ENCODE assay signal across 18 cellular contexts in genomic region chr2:43328157-43328556, GRCh38.
DNase-seq lines count a peak whose midpoint lies in the region; ATAC-seq and TF ChIP-seq lines count a peak whose summit lies in the region.
"Had no signal": no experiment of that assay in that cellular context is flagged by ENCODE, and none has a peak within 500 bp of the region (broad histone marks: within the 10 kb centered on the region; RNA-seq: fewer than 3 reads in every experiment).

No MANE protein-coding gene starts in this region.

- no peaks in the 10 kb centered on the region for H3K4me1 Mint-ChIP-seq in CD4-positive, alpha-beta T cell (ENCODE audit: low read depth)
- no peaks in the 10 kb centered on the region for H3K4me1 Mint-ChIP-seq in stimulated activated naive B cell treated with anti-CD40 and anti-IgM and Interleukin-4, amounts not matched to agents 10 μg/mL and 1 μg/mL and 100 μg/mL, for 72 hours

- H3K9me3 Mint-ChIP-seq in CD4-positive, alpha-beta T cell: no peaks in the 10 kb centered on the region
- no peaks in the 10 kb centered on the region for H3K9me3 Mint-ChIP-seq in activated naive CD4-positive, alpha-beta T cell treated with anti-CD3 and anti-CD28 coated beads, Interleukin-2, amount 50 U/mL, for 72 hours
- no peaks in the 10 kb centered on the region for H3K9me3 Mint-ChIP-seq in stimulated activated naive B cell treated with anti-CD40 and anti-IgM and Interleukin-4, amounts not matched to agents 10 μg/mL and 1 μg/mL and 100 μg/mL, for 72 hours

- no peak for TF ChIP-seq POLR2A in transverse colon (IDR thresholded peaks at IDR 0.05)

- H3K36me3 ChIP-seq in transverse colon: no peaks in the 10 kb centered on the region
- H3K36me3 ChIP-seq: cardiac muscle cell, ovary, upper lobe of right lung had no signal

- H3K4me1 ChIP-seq in transverse colon: peaks cover 13 to 63% (median 18%) of the 10 kb centered on the region in 4 donors

- no peak overlapping the region for H3K27ac Mint-ChIP-seq in CD4-positive, alpha-beta T cell
- H3K27ac Mint-ChIP-seq in activated naive CD4-positive, alpha-beta T cell treated with anti-CD3 and anti-CD28 coated beads, Interleukin-2, amount 50 U/mL, for 72 hours: no peak overlapping the region
- H3K27ac Mint-ChIP-seq in stimulated activated naive B cell treated with anti-CD40 and anti-IgM and Interleukin-4, amounts not matched to agents 10 μg/mL and 1 μg/mL and 100 μg/mL, for 72 hours: no peak overlapping the region
- H3K27ac Mint-ChIP-seq: activated naive CD8-positive, alpha-beta T cell had no signal

- CTCF ChIA-PET in CD4-positive, alpha-beta T cell (lab: Charles Lee): no interaction called here

- 58 to 100% methylated on average over 1 to 3 of the region's 3 CpGs for WGBS in transverse colon (ENCODE audit: low coverage in 1 of 2), 2 donors

- no peak overlapping the region for H3K4me3 ChIP-seq in fibroblast of the aortic adventitia (ENCODE audit: low read depth, low read length)
- no peak overlapping the region for H3K4me3 ChIP-seq in transverse colon
- H3K4me3 ChIP-seq: cardiac muscle cell, ovary, upper lobe of right lung had no signal

- TF ChIP-seq CTCF in fibroblast of the aortic adventitia (IDR thresholded peaks at IDR 0.05; ENCODE audit: insufficient read depth, low read length): no peak
- TF ChIP-seq CTCF in transverse colon (IDR thresholded peaks at IDR 0.05): no peak
- TF ChIP-seq CTCF in CD4-positive, alpha-beta T cell (IDR thresholded peaks at IDR 0.05): no peak

- peaks cover 54% of the 10 kb centered on the region for H3K36me3 Mint-ChIP-seq in CD4-positive, alpha-beta T cell (ENCODE audit: low read depth)
- peaks cover 0 to 4% of the 10 kb centered on the region in 2 donors for H3K36me3 Mint-ChIP-seq in activated naive CD4-positive, alpha-beta T cell treated with anti-CD3 and anti-CD28 coated beads, Interleukin-2, amount 50 U/mL, for 72 hours
- peaks cover 26 to 53% of the 10 kb centered on the region in 2 donors for H3K36me3 Mint-ChIP-seq in stimulated activated naive B cell treated with anti-CD40 and anti-IgM and Interleukin-4, amounts not matched to agents 10 μg/mL and 1 μg/mL and 100 μg/mL, for 72 hours

- DNase-seq in NCI-H345 (lab: John Stamatoyannopoulos, UW): peak; percentile 2
- DNase-seq in NCI-H345 treated with DMSO at 0.1 percent for 48 hours (lab: John Stamatoyannopoulos, UW; ENCODE audit: unreplicated experiment): no peak
- peak; percentile 54 for DNase-seq in NCI-H2171 treated with DMSO at 0.1 percent for 48 hours (lab: John Stamatoyannopoulos, UW)
- DNase-seq in fibroblast of the aortic adventitia (ENCODE audit: low read depth): peak; percentile 48
- no peak for DNase-seq in transverse colon
- no peak for DNase-seq in CD4-positive, alpha-beta T cell
- DNase-seq in activated naive CD4-positive, alpha-beta T cell treated with anti-CD3 and anti-CD28 coated beads, Interleukin-2, amount 50 U/mL, for 72 hours (ENCODE audit: low spot score in 2 of 2): no peak
- DNase-seq in stimulated activated naive B cell treated with anti-CD40 and anti-IgM and Interleukin-4, amounts not matched to agents 10 μg/mL and 1 μg/mL and 100 μg/mL, for 72 hours: no peak
- DNase-seq: activated CD4-positive, alpha-beta T cell treated with anti-CD3 and anti-CD28 coated beads for 4 hours; DMS79 treated with DMSO at 0.1 percent for 48 hours; effector memory CD4-positive, alpha-beta T cell; left cardiac atrium; ovary; small intestine; T-helper 9 cell; upper lobe of right lung had no signal

- TF ChIP-seq EP300 in transverse colon (IDR thresholded peaks at IDR 0.05; ENCODE audit: low read depth): no peak

- intact Hi-C loops in transverse colon (cut with DNase I; ENCODE audit: low total_unique reads): no loop called here
- intact Hi-C loops in CD4-positive, alpha-beta T cell (cut with DNase I, micrococcal nuclease): no loop called here

- no peak overlapping the region for H3K4me3 Mint-ChIP-seq in CD4-positive, alpha-beta T cell
- no peak overlapping the region for H3K4me3 Mint-ChIP-seq in stimulated activated naive B cell treated with anti-CD40 and anti-IgM and Interleukin-4, amounts not matched to agents 10 μg/mL and 1 μg/mL and 100 μg/mL, for 72 hours
- H3K4me3 Mint-ChIP-seq: activated naive CD8-positive, alpha-beta T cell had no signal

- ATAC-seq in CD4-positive, alpha-beta T cell (ENCODE audit: poor library complexity): no peak
- ATAC-seq in activated naive CD4-positive, alpha-beta T cell treated with anti-CD3 and anti-CD28 coated beads, Interleukin-2, amount 50 U/mL, for 72 hours: no peak
- no peak for ATAC-seq in stimulated activated naive B cell treated with anti-CD40 and anti-IgM and Interleukin-4, amounts not matched to agents 10 μg/mL and 1 μg/mL and 100 μg/mL, for 72 hours (replicated peaks)
- ATAC-seq: left cardiac atrium, upper lobe of right lung had no signal

- peak overlapping the region; percentile 65 to 76 (median 69) for H3K27ac ChIP-seq in transverse colon
- no peak overlapping the region for H3K27ac ChIP-seq in CD4-positive, alpha-beta T cell (ENCODE audit: low read depth, low read length)
- H3K27ac ChIP-seq: cardiac muscle cell, upper lobe of right lung had no signal

- H3K27me3 ChIP-seq in transverse colon: no peaks in the 10 kb centered on the region
- H3K27me3 ChIP-seq in CD4-positive, alpha-beta T cell (ENCODE audit: control insufficient read depth, insufficient read depth, low read length): no peaks in the 10 kb centered on the region
- H3K27me3 ChIP-seq: cardiac muscle cell, ovary, upper lobe of right lung had no signal

- POLR2A ChIA-PET in CD4-positive, alpha-beta T cell (lab: Charles Lee): no interaction called here

- H3K9me3 ChIP-seq in transverse colon: no peaks in the 10 kb centered on the region
- H3K9me3 ChIP-seq in CD4-positive, alpha-beta T cell (ENCODE audit: control insufficient read depth, low read length): no peaks in the 10 kb centered on the region
- H3K9me3 ChIP-seq: ovary, upper lobe of right lung had no signal

- no peaks in the 10 kb centered on the region for H3K27me3 Mint-ChIP-seq in CD4-positive, alpha-beta T cell
- H3K27me3 Mint-ChIP-seq in stimulated activated naive B cell treated with anti-CD40 and anti-IgM and Interleukin-4, amounts not matched to agents 10 μg/mL and 1 μg/mL and 100 μg/mL, for 72 hours: no peaks in the 10 kb centered on the region
- H3K27me3 Mint-ChIP-seq: activated naive CD8-positive, alpha-beta T cell had no signal

- in situ Hi-C loops in transverse colon (cut with MboI; ENCODE audit: low pct_ligation_motif_present in 1 of 4, low pct_unique_long_range_greater_than_20kb in 1 of 4, low sequenced_read_pairs in 3 of 4): no loop called here

Comparison
In these comparisons a context has a peak if more than half of its experiments do, and no peak if none do; other contexts are left out.
1. DNase-seq: peak in NCI-H345 (single experiment), NCI-H2171 treated with DMSO at 0.1 percent for 48 hours (single experiment) and fibroblast of the aortic adventitia (single experiment); none in NCI-H345 treated with DMSO at 0.1 percent for 48 hours (single experiment), transverse colon (single experiment), CD4-positive, alpha-beta T cell (0 of 10), activated naive CD4-positive, alpha-beta T cell treated with anti-CD3 and anti-CD28 coated beads, Interleukin-2, amount 50 U/mL, for 72 hours (0 of 2) and stimulated activated naive B cell treated with anti-CD40 and anti-IgM and Interleukin-4, amounts not matched to agents 10 μg/mL and 1 μg/mL and 100 μg/mL, for 72 hours (single experiment).